In the genomic region with DNA sequence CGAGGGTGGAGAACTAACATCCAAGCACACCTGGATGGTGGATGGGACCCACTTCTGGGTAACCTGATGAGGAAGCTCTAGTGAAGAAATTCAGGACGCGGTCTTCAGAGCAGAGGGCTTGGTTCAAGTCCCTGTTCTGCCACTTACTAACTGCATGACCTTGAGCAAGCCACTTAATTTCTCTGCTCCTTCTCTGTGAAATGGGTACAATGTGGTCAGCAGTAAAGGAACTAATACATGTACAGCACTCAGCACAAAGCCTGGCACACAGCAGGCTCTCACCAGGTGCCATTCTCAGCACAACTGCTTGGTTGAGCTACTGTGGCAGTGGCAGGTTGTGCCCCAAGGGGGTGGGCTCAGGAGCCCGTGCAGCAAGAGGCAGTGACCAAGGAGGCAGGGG, we compare ENCODE assay signal across 26 cellular contexts. TPM values are rescaled to one million over a fixed set of nuclear protein-coding genes. Genes with fewer than 3 reads are reported as not detected.
A peak's percentile ranks its signal among the peaks of the same experiment; 100 is the strongest.
DNase-seq lines count a peak whose midpoint lies in the region; ATAC-seq and TF ChIP-seq lines count a peak whose summit lies in the region.
"Had no signal": no experiment of that assay in that cellular context is flagged by ENCODE, and none has a peak within 500 bp of the region (broad histone marks: within the 10 kb centered on the region; RNA-seq: fewer than 3 reads in every experiment).

No MANE protein-coding gene starts in this region.

- intact Hi-C loops in MCF 10A (cut with micrococcal nuclease) (no loop called here), breast epithelium (cut with DNase I; ENCODE audit: low total_unique reads) (no loop called here), Calu3 (cut with micrococcal nuclease; ENCODE audit: unreplicated experiment) (no loop called here)

- DNase-seq in MCF 10A (ENCODE audit: unreplicated experiment) (no peak), breast epithelium (ENCODE audit: low spot score in 2 of 2) (no peak), Calu3 (no peak), RWPE1 (ENCODE audit: low spot score) (no peak), ecto neural progenitor cell (ENCODE audit: low spot score) (no peak), SHP77 treated with DMSO at 0.1 percent for 48 hours (lab: John Stamatoyannopoulos, UW) (no peak)
- no peak for DNase-seq in effector memory CD8-positive, alpha-beta T cell
- DNase-seq: CD4-positive, CD25-positive, alpha-beta regulatory T cell; COR-L47; DMS 273 treated with DMSO at 0.1 percent for 48 hours; DMS79; EL; GDM1; H9; MV-4-11; NCI-H1105 treated with DMSO at 0.1 percent for 48 hours; NCI-H2029; NCI-H446 treated with DMSO at 0.1 percent for 48 hours; NCI-H526; NCI-H82; NK-92 treated with Interleukin-12 subunit alpha and Interleukin-12 subunit beta, amount 100 ng/mL, for 24 hours; SIG-M5 had no signal

- H3K36me3 Mint-ChIP-seq in MCF 10A (ENCODE audit: insufficient read depth, unreplicated experiment) = peaks cover 56% of the 10 kb centered on the region
- peaks cover 84% of the 10 kb centered on the region for H3K36me3 Mint-ChIP-seq in Calu3 (ENCODE audit: insufficient read depth, unreplicated experiment)
- H3K36me3 Mint-ChIP-seq in effector memory CD8-positive, alpha-beta T cell (ENCODE audit: insufficient read depth) = peaks cover 71% of the 10 kb centered on the region

- TF ChIP-seq POLR2A in breast epithelium (IDR thresholded peaks at IDR 0.05) = no peak

- POLR2A ChIA-PET in MCF 10A (lab: Yijun Ruan, JAX) (interaction anchor here (1.0 kb wide), 1 partner anchor 72 kb away, joined by 5 read pairs; the partner anchor contains the start of gene SP2), RWPE1 (lab: Yijun Ruan, JAX; ENCODE audit: low non-redundant PET) (no interaction called here)

- H3K27me3 ChIP-seq in breast epithelium = no peaks in the 10 kb centered on the region
- H3K27me3 ChIP-seq: BLaER1 had no signal

- H3K4me1 Mint-ChIP-seq in MCF 10A (ENCODE audit: insufficient read depth, unreplicated experiment) (peaks cover 23% of the 10 kb centered on the region), Calu3 (ENCODE audit: low read depth, unreplicated experiment) (peaks cover 20% of the 10 kb centered on the region)
- H3K4me1 Mint-ChIP-seq in effector memory CD8-positive, alpha-beta T cell (ENCODE audit: low read depth in 2 of 2) = peaks cover 30 to 35% of the 10 kb centered on the region in 2 donors

- H3K9me3 Mint-ChIP-seq in MCF 10A (ENCODE audit: unreplicated experiment) (no peaks in the 10 kb centered on the region), Calu3 (ENCODE audit: low read depth, unreplicated experiment) (no peaks in the 10 kb centered on the region)
- H3K9me3 Mint-ChIP-seq in effector memory CD8-positive, alpha-beta T cell = no peaks in the 10 kb centered on the region
- H3K9me3 Mint-ChIP-seq: CD4-positive, CD25-positive, alpha-beta regulatory T cell; GM23338; H9 had no signal

- peaks cover 0 to 7% of the 10 kb centered on the region in 2 donors for H3K4me1 ChIP-seq in breast epithelium

- H3K27me3 Mint-ChIP-seq in MCF 10A (ENCODE audit: insufficient read depth, unreplicated experiment) (no peaks in the 10 kb centered on the region), Calu3 (ENCODE audit: unreplicated experiment) (no peaks in the 10 kb centered on the region)
- no peaks in the 10 kb centered on the region for H3K27me3 Mint-ChIP-seq in effector memory CD8-positive, alpha-beta T cell
- H3K27me3 Mint-ChIP-seq: CD4-positive, CD25-positive, alpha-beta regulatory T cell had no signal

- peaks cover 9% of the 10 kb centered on the region for H3K36me3 ChIP-seq in breast epithelium

- H3K27ac ChIP-seq in breast epithelium (no peak overlapping the region), RWPE1 (peak overlapping the region; percentile 4; the same call in 1 of the 2 replicates)
- H3K27ac ChIP-seq: BLaER1, SK-N-MC had no signal

- CTCF ChIA-PET in MCF 10A (lab: Yijun Ruan, JAX) (no interaction called here), Calu3 (lab: Charles Lee) (no interaction called here), RWPE1 (lab: Yijun Ruan, JAX) (no interaction called here)

- no peak overlapping the region for H3K27ac Mint-ChIP-seq in MCF 10A (ENCODE audit: low read depth, unreplicated experiment)
- no peak overlapping the region for H3K27ac Mint-ChIP-seq in Calu3 (ENCODE audit: unreplicated experiment)
- peak overlapping the region; percentile 97 to 99 for H3K27ac Mint-ChIP-seq in effector memory CD8-positive, alpha-beta T cell
- H3K27ac Mint-ChIP-seq: CD4-positive, CD25-positive, alpha-beta regulatory T cell; GM23338; H9 had no signal

- ATAC-seq in effector memory CD8-positive, alpha-beta T cell (replicated peaks) = no peak
- ATAC-seq: GM12878, GM23338 had no signal

- BruUV-seq in MCF 10A (replicated peaks; lab: Mats Ljungman, UMichigan) (TSS peak; percentile 66), Calu3 (replicated peaks; lab: Mats Ljungman, UMichigan) (TSS peak; percentile 5)

- H3K4me3 ChIP-seq in breast epithelium = no peak overlapping the region
- H3K4me3 ChIP-seq: BLaER1, GM12878, GM23338, SK-N-MC had no signal

- H3K9me3 ChIP-seq in breast epithelium = no peaks in the 10 kb centered on the region
- H3K9me3 ChIP-seq: BLaER1 had no signal

- H3K4me3 Mint-ChIP-seq in MCF 10A (ENCODE audit: unreplicated experiment) = no peak overlapping the region
- no peak overlapping the region for H3K4me3 Mint-ChIP-seq in Calu3 (ENCODE audit: low read depth, unreplicated experiment)
- H3K4me3 Mint-ChIP-seq in effector memory CD8-positive, alpha-beta T cell = no peak overlapping the region
- H3K4me3 Mint-ChIP-seq: GM23338, H9 had no signal

- no peak for TF ChIP-seq CTCF in MCF 10A (IDR thresholded peaks at IDR 0.05; ENCODE audit: unreplicated experiment)
- no peak for TF ChIP-seq CTCF in breast epithelium (IDR thresholded peaks at IDR 0.05)
- TF ChIP-seq CTCF in Calu3 (IDR thresholded peaks at IDR 0.05; ENCODE audit: unreplicated experiment) = no peak
- TF ChIP-seq CTCF in RWPE1 (conservative IDR thresholded peaks at IDR 0.05; ENCODE audit: low read depth) = no peak

RNA-seq across cellular contexts. Expression of gene OSBPL7, which starts 1.9 kb away (rescaled TPM):
- 4.3 and 4.7 TPM in 2 replicates for total RNA-seq in MCF 10A (2022)
- 10 to 100 TPM in 1 of 3 donors, 1 to 10 TPM in 2; 3.0 to 10.2 (median 8.9) TPM for total RNA-seq in breast epithelium
- total RNA-seq in Calu3 (2022) = 58.3 and 58.4 TPM in 2 replicates

RNA-seq across cellular contexts. Expression of gene MRPL10, which starts 7.8 kb away (rescaled TPM):
- total RNA-seq in MCF 10A (2022) (43.2 and 49.3 TPM in 2 replicates), breast epithelium (10 to 100 TPM; 35.0 to 43.5 (median 36.7) TPM), Calu3 (2022) (70.2 and 84.1 TPM in 2 replicates)

RNA-seq across cellular contexts. Expression of gene LRRC46, which starts 8.0 kb away (rescaled TPM):
- 1.2 and 1.4 TPM in 2 replicates for total RNA-seq in MCF 10A (2022)
- total RNA-seq in breast epithelium = under 1 TPM; 0.16 to 0.59 (median 0.33) TPM
- total RNA-seq in Calu3 (2022) = 2.9 and 4.0 TPM in 2 replicates

RNA-seq across cellular contexts. Expression of gene SCRN2, which starts 17.6 kb away (rescaled TPM):
- total RNA-seq in MCF 10A (2022) (15.7 and 16.2 TPM in 2 replicates), breast epithelium (100 to 1,000 TPM in 1 of 3 donors, 10 to 100 TPM in 2; 49.2 to 108 (median 54.9) TPM), Calu3 (2022) (34.8 and 37.0 TPM in 2 replicates)

RNA-seq across cellular contexts. Expression of gene SP6, which starts 27.4 kb away (rescaled TPM):
- total RNA-seq in MCF 10A (2022) (1.2 and 1.5 TPM in 2 replicates), breast epithelium (1 to 10 TPM in 2 of 3 donors, under 1 TPM in 1; 0.48 to 5.3 (median 3.6) TPM), Calu3 (2022) (1.1 and 1.2 TPM in 2 replicates)
- total RNA-seq: GM12878 had no signal

Comparison
In these comparisons a context has a peak if more than half of its experiments do, and no peak if none do; other contexts are left out.
1. H3K27ac Mint-ChIP-seq: peak in effector memory CD8-positive, alpha-beta T cell (2 of 2); none in MCF 10A (single experiment) and Calu3 (single experiment).